In genomic region chr3:136728918-136729317, GRCh38 we compare ENCODE assay signal across 12 cellular contexts. TPM values are rescaled to one million over a fixed set of nuclear protein-coding genes. Genes with fewer than 3 reads are reported as not detected.
A peak's percentile ranks its signal among the peaks of the same experiment; 100 is the strongest.
DNase-seq lines count a peak whose midpoint lies in the region; ATAC-seq and TF ChIP-seq lines count a peak whose summit lies in the region.
"Had no signal": no experiment of that assay in that cellular context is flagged by ENCODE, and none has a peak within 500 bp of the region (broad histone marks: within the 10 kb centered on the region; RNA-seq: fewer than 3 reads in every experiment).

No MANE protein-coding gene starts in this region.

- H3K27me3 ChIP-seq in foreskin keratinocyte (no peaks in the 10 kb centered on the region), transverse colon (no peaks in the 10 kb centered on the region), WERI-Rb-1 (ENCODE audit: insufficient read depth, low read depth, severe bottlenecking) (no peaks in the 10 kb centered on the region)
- H3K27me3 ChIP-seq: uterus had no signal

- WGBS in transverse colon (ENCODE audit: low coverage in 1 of 2), 2 donors: 66 to 76% methylated on average over 6 of the region's 6 CpGs

- no peaks in the 10 kb centered on the region for H3K9me3 ChIP-seq in T-helper 17 cell (ENCODE audit: control insufficient read depth, low read length, poor library complexity, severe bottlenecking)
- H3K9me3 ChIP-seq in transverse colon: no peaks in the 10 kb centered on the region
- H3K9me3 ChIP-seq in WERI-Rb-1 (ENCODE audit: severe bottlenecking): no peaks in the 10 kb centered on the region
- H3K9me3 ChIP-seq: uterus had no signal

- intact Hi-C loops in left ventricle myocardium superior (cut with micrococcal nuclease): no loop called here
- intact Hi-C loops in Right ventricle myocardium inferior (cut with DNase I): no loop called here
- intact Hi-C loops in transverse colon (cut with DNase I; ENCODE audit: low total_unique reads): no loop called here

- TF ChIP-seq CTCF in foreskin keratinocyte (conservative IDR thresholded peaks at IDR 0.05): no peak
- TF ChIP-seq CTCF in transverse colon (IDR thresholded peaks at IDR 0.05): no peak
- no peak for TF ChIP-seq CTCF in WERI-Rb-1 (IDR thresholded peaks at IDR 0.05; ENCODE audit: low read depth, low read length)
- TF ChIP-seq CTCF in endothelial cell (IDR thresholded peaks at IDR 0.05; ENCODE audit: unreplicated experiment): no peak

- in situ Hi-C loops in transverse colon (cut with MboI; ENCODE audit: low pct_ligation_motif_present in 1 of 4, low pct_unique_long_range_greater_than_20kb in 1 of 4, low sequenced_read_pairs in 3 of 4): loop anchor here in 2 of 4 donors (25.0 kb wide), 2 partner anchors 342 to 642 kb away; no protein-coding TSS in a partner anchor

- peaks cover 43% of the 10 kb centered on the region for H3K4me1 Mint-ChIP-seq in T-helper 17 cell
- peaks cover 5% of the 10 kb centered on the region for H3K4me1 Mint-ChIP-seq in endothelial cell (ENCODE audit: unreplicated experiment)

- H3K4me3 ChIP-seq in transverse colon (no peak overlapping the region), WERI-Rb-1 (ENCODE audit: low read depth, low read length) (no peak overlapping the region)

- H3K27me3 Mint-ChIP-seq in T-helper 17 cell: no peaks in the 10 kb centered on the region
- no peaks in the 10 kb centered on the region for H3K27me3 Mint-ChIP-seq in endothelial cell (ENCODE audit: unreplicated experiment)
- H3K27me3 Mint-ChIP-seq: B cell had no signal

- peaks cover 23% of the 10 kb centered on the region for H3K4me1 ChIP-seq in foreskin keratinocyte
- peaks cover 25 to 80% (median 43%) of the 10 kb centered on the region in 4 donors for H3K4me1 ChIP-seq in transverse colon

- TF ChIP-seq EP300 in transverse colon (IDR thresholded peaks at IDR 0.05; ENCODE audit: low read depth): no peak

- H3K27ac ChIP-seq in foreskin keratinocyte (peak overlapping the region; percentile 39), transverse colon (peak overlapping the region in 3 of 4 donors; percentile 45 to 64 (median 49)), WERI-Rb-1 (no peak overlapping the region)
- H3K27ac ChIP-seq: uterus had no signal

- no peak for TF ChIP-seq POLR2A in transverse colon (IDR thresholded peaks at IDR 0.05)

- H3K4me3 Mint-ChIP-seq in T-helper 17 cell (no peak overlapping the region), endothelial cell (ENCODE audit: unreplicated experiment) (no peak overlapping the region)
- H3K4me3 Mint-ChIP-seq: B cell had no signal

- no peaks in the 10 kb centered on the region for H3K36me3 Mint-ChIP-seq in T-helper 17 cell (ENCODE audit: low read depth)
- H3K36me3 Mint-ChIP-seq in endothelial cell (ENCODE audit: low read depth, unreplicated experiment): no peaks in the 10 kb centered on the region

- DNase-seq in left ventricle myocardium superior: peak; percentile 37
- no peak for DNase-seq in Right ventricle myocardium inferior (ENCODE audit: missing footprints)
- no peak for DNase-seq in T-helper 17 cell
- DNase-seq in foreskin keratinocyte: peak in 1 of 2 donors; percentile 61
- no peak for DNase-seq in transverse colon
- DNase-seq in WERI-Rb-1: no peak
- DNase-seq in endothelial cell (ENCODE audit: low spot score): no peak
- DNase-seq: left cardiac atrium, NCI-H1436, uterus had no signal

- no peaks in the 10 kb centered on the region for H3K9me3 Mint-ChIP-seq in endothelial cell (ENCODE audit: unreplicated experiment)

- peak; percentile 53 for ATAC-seq in left ventricle myocardium superior
- no peak for ATAC-seq in Right ventricle myocardium inferior
- ATAC-seq in T-helper 17 cell: peak; percentile 18
- peak; percentile 80 for ATAC-seq in foreskin keratinocyte
- ATAC-seq in HG03460 (IDR thresholded peaks at IDR 0.05; ENCODE audit: unreplicated experiment): no peak

- H3K27ac Mint-ChIP-seq in T-helper 17 cell (peak overlapping the region; percentile 43), endothelial cell (ENCODE audit: unreplicated experiment) (no peak overlapping the region)
- H3K27ac Mint-ChIP-seq: B cell had no signal

- H3K36me3 ChIP-seq in transverse colon (no peaks in the 10 kb centered on the region), WERI-Rb-1 (no peaks in the 10 kb centered on the region)
- H3K36me3 ChIP-seq: uterus had no signal

RNA-seq across cellular contexts. Expression of gene STAG1, which starts 23.3 kb away (rescaled TPM):
- total RNA-seq in left ventricle myocardium superior (22.3 TPM), Right ventricle myocardium inferior (23.6 TPM), T-helper 17 cell (10 to 100 TPM; 46.9 to 48.5 TPM), foreskin keratinocyte (18.9 and 19.7 TPM in 2 replicates), transverse colon (10 to 100 TPM; 14.5 to 57.2 (median 42.2) TPM), endothelial cell (ENCODE audit: unreplicated experiment) (30.0 TPM)
- polyA plus RNA-seq in foreskin keratinocyte: 4.0 and 4.9 TPM in 2 replicates

Comparison
In these comparisons a context has a peak if more than half of its experiments do, and no peak if none do; other contexts are left out.
1. ATAC-seq: peak in left ventricle myocardium superior (single experiment), T-helper 17 cell (single experiment) and foreskin keratinocyte (single experiment); none in Right ventricle myocardium inferior (single experiment) and HG03460 (single experiment).